Comparison of ENCODE assay signal across 16 cellular contexts in genomic region chr6:107110200-107110599, GRCh38.
A peak's percentile ranks its signal among the peaks of the same experiment; 100 is the strongest.
DNase-seq lines count a peak whose midpoint lies in the region; ATAC-seq lines count a peak whose summit lies in the region.
"Had no signal": no experiment of that assay in that cellular context is flagged by ENCODE, and none has a peak within 500 bp of the region (broad histone marks: within the 10 kb centered on the region; RNA-seq: fewer than 3 reads in every experiment).

No MANE protein-coding gene starts in this region.

- no peak for ATAC-seq in GM21825 (IDR thresholded peaks at IDR 0.05; ENCODE audit: unreplicated experiment)

- peak overlapping the region in 3 of 10 experiments; percentile 24 to 38 (median 32); a peak in 1 of 20 replicates for H3K4me3 ChIP-seq in BLaER1 treated with 17β-estradiol and CSF1 and Interleukin-3, amounts not matched to agents 10 nM and 100 nM
- H3K4me3 ChIP-seq in SK-N-MC = no peak overlapping the region
- H3K4me3 ChIP-seq: cardiac muscle cell, upper lobe of left lung had no signal

- DNase-seq in Kasumi-1 (lab: John Stamatoyannopoulos, UW) (peak; percentile 85 to 88), SK-N-MC (ENCODE audit: low read depth, low spot score) (no peak), fibroblast of peridontal ligament (ENCODE audit: extremely low read depth) (peak; percentile 66), dedifferentiated amniotic fluid mesenchymal stem cell (ENCODE audit: extremely low spot score) (no peak), LoVo (ENCODE audit: low spot score) (no peak), cerebellar nuclear complex (lab: John Stamatoyannopoulos, UW) (no peak)
- DNase-seq: activated CD4-positive, alpha-beta T cell treated with anti-CD3 and anti-CD28 coated beads for 48 hours; islet precursor cell; midbrain; NCI-H1105 treated with DMSO at 0.1 percent for 48 hours; NCI-H446; occipital lobe; upper lobe of left lung had no signal

- H3K4me2 ChIP-seq in BLaER1 treated with 17β-estradiol and CSF1 and Interleukin-3, amounts not matched to agents 10 nM and 100 nM = peak overlapping the region; percentile 62 to 94 (median 82)

- peaks cover 57 to 79% (median 72%) of the 10 kb centered on the region in 10 experiments for H3K4me1 ChIP-seq in BLaER1 treated with 17β-estradiol and CSF1 and Interleukin-3, amounts not matched to agents 10 nM and 100 nM

- H3K27ac ChIP-seq in BLaER1 treated with 17β-estradiol and CSF1 and Interleukin-3, amounts not matched to agents 10 nM and 100 nM = peak overlapping the region in 10 of 11 experiments; percentile 19 to 79 (median 64); a peak in 17 of 22 replicates
- peak overlapping the region; percentile 36; the same call in 1 of the 2 replicates for H3K27ac ChIP-seq in SK-N-MC
- H3K27ac ChIP-seq: cardiac muscle cell, upper lobe of left lung had no signal

- peak overlapping the region in 8 of 11 experiments; percentile 26 to 65 (median 52); a peak in 13 of 22 replicates for H3K9ac ChIP-seq in BLaER1 treated with 17β-estradiol and CSF1 and Interleukin-3, amounts not matched to agents 10 nM and 100 nM
- H3K9ac ChIP-seq in SK-N-MC (ENCODE audit: insufficient read length) = no peak overlapping the region

- H3K27me3 ChIP-seq in BLaER1 treated with 17β-estradiol and CSF1 and Interleukin-3, amounts not matched to agents 10 nM and 100 nM = no peaks in the 10 kb centered on the region
- H3K27me3 ChIP-seq: cardiac muscle cell, upper lobe of left lung had no signal

- no peaks in the 10 kb centered on the region; a peak in 1 of 22 replicates for H3K9me3 ChIP-seq in BLaER1 treated with 17β-estradiol and CSF1 and Interleukin-3, amounts not matched to agents 10 nM and 100 nM (replicated peaks in 1 of 11)
- H3K9me3 ChIP-seq in SK-N-MC (ENCODE audit: low read depth, low read length) = no peaks in the 10 kb centered on the region
- H3K9me3 ChIP-seq: upper lobe of left lung had no signal

- peaks cover 0 to 74% (median 0%) of the 10 kb centered on the region in 11 experiments; a peak in 9 of 22 replicates for H4K20me1 ChIP-seq in BLaER1 treated with 17β-estradiol and CSF1 and Interleukin-3, amounts not matched to agents 10 nM and 100 nM

- H3K36me3 ChIP-seq in BLaER1 treated with 17β-estradiol and CSF1 and Interleukin-3, amounts not matched to agents 10 nM and 100 nM = peaks cover 0 to 9% (median 0%) of the 10 kb centered on the region in 11 experiments; a peak in 4 of 22 replicates
- no peaks in the 10 kb centered on the region for H3K36me3 ChIP-seq in SK-N-MC (ENCODE audit: insufficient read depth, low read length)
- H3K36me3 ChIP-seq: cardiac muscle cell, upper lobe of left lung had no signal

Comparison
In these comparisons a context has a peak if more than half of its experiments do, and no peak if none do; other contexts are left out.
1. DNase-seq: peak in Kasumi-1 (2 of 2) and fibroblast of peridontal ligament (single experiment); none in SK-N-MC (single experiment), dedifferentiated amniotic fluid mesenchymal stem cell (single experiment), LoVo (single experiment) and cerebellar nuclear complex (0 of 2).